7 cellular contexts compared by ENCODE assay signal in the genomic region with DNA sequence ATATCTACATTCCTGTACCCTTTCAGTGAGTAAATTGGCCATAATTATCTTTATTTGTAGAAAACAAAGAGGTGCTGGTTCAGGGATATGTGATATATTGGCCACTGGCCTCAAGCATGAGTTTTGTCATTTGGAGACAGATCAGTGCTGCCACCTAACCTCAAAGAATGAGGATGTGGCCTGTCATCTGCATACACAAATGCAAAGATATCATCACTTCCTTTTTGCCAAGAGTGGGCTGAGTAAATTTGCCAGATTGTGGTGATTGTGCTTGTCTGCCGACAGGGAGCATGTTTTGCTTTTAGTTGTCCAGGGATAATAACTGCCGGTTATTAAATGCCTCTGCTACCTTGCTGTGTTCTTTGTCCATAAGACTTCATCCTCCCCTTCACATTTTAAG. TPM values are rescaled to one million over a fixed set of nuclear protein-coding genes. Genes with fewer than 3 reads are reported as not detected.
A peak's percentile ranks its signal among the peaks of the same experiment; 100 is the strongest.
DNase-seq lines count a peak whose midpoint lies in the region; ATAC-seq and TF ChIP-seq lines count a peak whose summit lies in the region.

No MANE protein-coding gene starts in this region.

- peak; percentile 82 for ATAC-seq in HG03378 (IDR thresholded peaks at IDR 0.05; ENCODE audit: unreplicated experiment)
- ATAC-seq in HG03571 (IDR thresholded peaks at IDR 0.05; ENCODE audit: unreplicated experiment): no peak
- no peak for ATAC-seq in left cardiac atrium

- intact Hi-C loops in left cardiac atrium (cut with DNase I): no loop called here

- TF ChIP-seq CTCF in GM13976 (IDR thresholded peaks at IDR 0.05; ENCODE audit: borderline replicate concordance, control extremely low read depth, extremely low read depth, insufficient read depth, missing control alignments): no peak

- in situ Hi-C loops in GM13976 (cut with MboI; ENCODE audit: low sequenced_read_pairs, unreplicated experiment): no loop called here

- DNase-seq in GM13976 (ENCODE audit: low spot score): peak; percentile 26
- DNase-seq in SKM-1 treated with dmso at 0.1 percent for 144 hours (lab: John Stamatoyannopoulos, UW; ENCODE audit: unreplicated experiment): peak; percentile 61
- peak; percentile 5 to 91 for DNase-seq in lung microvascular endothelial cell (ENCODE audit: low read depth in 2 of 2)
- no peak for DNase-seq in left cardiac atrium
- no peak for DNase-seq in NCI-H128 (lab: John Stamatoyannopoulos, UW; ENCODE audit: unreplicated experiment)

RNA-seq across cellular contexts. Expression of a gene that starts 44.2 kb away (rescaled TPM):
- total RNA-seq in lung microvascular endothelial cell (15.3 and 21.2 TPM in 2 replicates), left cardiac atrium (10 to 100 TPM; 16.1 to 17.8 TPM)

Comparison
In these comparisons a context has a peak if more than half of its experiments do, and no peak if none do; other contexts are left out.
1. DNase-seq: peak in GM13976 (single experiment), SKM-1 treated with dmso at 0.1 percent for 144 hours (single experiment) and lung microvascular endothelial cell (2 of 2); none in left cardiac atrium (single experiment) and NCI-H128 (single experiment).